Comparison of ENCODE assay signal across 16 cellular contexts in genomic region chr12:120079352-120080042, GRCh38. TPM values are rescaled to one million over a fixed set of nuclear protein-coding genes. Genes with fewer than 3 reads are reported as not detected.
A peak's percentile ranks its signal among the peaks of the same experiment; 100 is the strongest.
DNase-seq lines count a peak whose midpoint lies in the region; ATAC-seq, FAIRE-seq and TF ChIP-seq lines count a peak whose summit lies in the region.
"Had no signal": no experiment of that assay in that cellular context is flagged by ENCODE, and none has a peak within 500 bp of the region (broad histone marks: within the 10 kb centered on the region; RNA-seq: fewer than 3 reads in every experiment).

No MANE protein-coding gene starts in this region.

- H4K20me1 ChIP-seq in mammary epithelial cell (ENCODE audit: insufficient read depth, low read length): no peaks in the 10 kb centered on the region

- H3K9me3 ChIP-seq in KOPT-K1 (ENCODE audit: insufficient read depth, low read length, poor library complexity, severe bottlenecking): no peaks in the 10 kb centered on the region
- H3K9me3 ChIP-seq in mammary epithelial cell (replicated peaks; ENCODE audit: insufficient read depth, low read length): no peaks in the 10 kb centered on the region
- H3K9me3 ChIP-seq in pancreas: no peaks in the 10 kb centered on the region

- in situ Hi-C loops in mammary epithelial cell (cut with MboI; ENCODE audit: low sequenced_read_pairs in 2 of 2): no loop called here

- peak; percentile 52 for DNase-seq in SIG-M5 treated with dmso at 0.1 percent for 504 hours (lab: John Stamatoyannopoulos, UW; ENCODE audit: unreplicated experiment)
- no peak for DNase-seq in SIG-M5 (lab: John Stamatoyannopoulos, UW)
- peak; percentile 65 for DNase-seq in mammary epithelial cell
- DNase-seq in pancreas: peak in 2 of 6 donors; percentile 9 to 42
- no peak for DNase-seq in DMS79 (lab: John Stamatoyannopoulos, UW)
- no peak for DNase-seq in dermis blood vessel endothelial cell
- DNase-seq: 8988T; activated gamma-delta T cell treated with Interleukin-2 at 50 U/mL for 16 hours; NCI-H1694 treated with DMSO at 0.1 percent for 48 hours; nucleus accumbens; stimulated activated CD4-positive, alpha-beta T cell treated with anti-CD3 and anti-CD28 coated beads, Interleukin-1b, Interleukin-23, amount 100 ng/mL, for 48 hours; stimulated activated naive CD8-positive, alpha-beta T cell treated with anti-CD3 and anti-CD28 coated beads, Interleukin-15, Interleukin-2, amounts not matched to agents 100 U/mL and 50 U/mL, for 24 hours had no signal

- no TSS peak for BruUV-seq in mammary epithelial cell (replicated peaks; lab: Mats Ljungman, UMichigan)

- H3K27me3 ChIP-seq in mammary epithelial cell (ENCODE audit: insufficient read depth, low read length) (no peaks in the 10 kb centered on the region), pancreas (no peaks in the 10 kb centered on the region)

- TF ChIP-seq CTCF in mammary epithelial cell (conservative IDR thresholded peaks at IDR 0.05 in 1 of 2, IDR thresholded peaks at IDR 0.05 in 1 of 2; ENCODE audit: extremely low read depth in 1 of 2, insufficient read depth in 1 of 2, low read depth in 1 of 2, low read length in 2 of 2): no peak
- no peak for TF ChIP-seq CTCF in pancreas (IDR thresholded peaks at IDR 0.05)

- no peak overlapping the region for H3K9ac ChIP-seq in mammary epithelial cell (ENCODE audit: insufficient read depth, low read length)

- H3K4me2 ChIP-seq in mammary epithelial cell (ENCODE audit: insufficient read depth, low read depth, low read length): no peak overlapping the region

- H3K36me3 ChIP-seq in KOPT-K1 (ENCODE audit: insufficient read depth, low read length) (no peaks in the 10 kb centered on the region), mammary epithelial cell (ENCODE audit: insufficient read depth, low read length) (no peaks in the 10 kb centered on the region), pancreas (no peaks in the 10 kb centered on the region)

- intact Hi-C loops in mammary epithelial cell (cut with micrococcal nuclease) (no loop called here), pancreas (cut with DNase I) (no loop called here)

- H3K27ac ChIP-seq in KOPT-K1 (ENCODE audit: low read depth, low read length, poor library complexity, severe bottlenecking) (peak overlapping the region; percentile 71), mammary epithelial cell (ENCODE audit: insufficient read depth, low read depth, low read length) (peak overlapping the region; percentile 23), pancreas (no peak overlapping the region)

- H3K79me2 ChIP-seq in mammary epithelial cell (ENCODE audit: insufficient read depth, low read length): no peaks in the 10 kb centered on the region

- CTCF ChIA-PET in mammary epithelial cell (lab: Charles Lee; ENCODE audit: low non-redundant PET): no interaction called here

- H2AFZ ChIP-seq in mammary epithelial cell (ENCODE audit: low read depth, low read length): no peak overlapping the region

- dilution Hi-C loops in mammary epithelial cell (cut with HindIII; ENCODE audit: low sequenced_read_pairs): no loop called here

- peaks cover 12% of the 10 kb centered on the region for H3K4me1 ChIP-seq in mammary epithelial cell (ENCODE audit: insufficient read depth, low read length)
- H3K4me1 ChIP-seq in pancreas: no peaks in the 10 kb centered on the region

- peak in 3 of 4 donors; percentile 46 to 70 (median 60) for ATAC-seq in pancreas
- ATAC-seq in HG03460 (IDR thresholded peaks at IDR 0.05; ENCODE audit: unreplicated experiment): no peak
- ATAC-seq: left lobe of liver; stimulated activated naive CD8-positive, alpha-beta T cell treated with anti-CD3 and anti-CD28 coated beads, Interleukin-15, Interleukin-2, amounts not matched to agents 100 U/mL and 50 U/mL, for 24 hours had no signal

- WGBS in mammary epithelial cell (ENCODE audit: low coverage, missing lambda C conversion rate): 60% methylated on average over 7 of the region's 7 CpGs
- WGBS in pancreas, 2 donors: 49 to 58% methylated on average over 7 of the region's 7 CpGs

- no peak overlapping the region for H3K4me3 ChIP-seq in mammary epithelial cell (replicated peaks in 1 of 3; ENCODE audit: insufficient read depth in 1 of 3, low read depth in 2 of 3, low read length in 3 of 3)
- no peak overlapping the region for H3K4me3 ChIP-seq in pancreas

- no peak for FAIRE-seq in pancreas (lab: Jason Lieb, UNC)
- FAIRE-seq: colon had no signal

RNA-seq across cellular contexts. Expression of gene RAB35, which starts 37.1 kb away (rescaled TPM):
- total RNA-seq in mammary epithelial cell: 10 to 100 TPM; 19.3 to 60.4 TPM
- 39.4 TPM for polyA plus RNA-seq in mammary epithelial cell
- 70.6 TPM for polyA minus RNA-seq in mammary epithelial cell
- 10 to 100 TPM; 10.7 to 23.0 (median 15.0) TPM for total RNA-seq in pancreas
- polyA plus RNA-seq in pancreas: 10 to 100 TPM; 13.6 to 13.9 TPM
- total RNA-seq in dermis blood vessel endothelial cell: 42.0 and 51.6 TPM in 2 replicates

Comparison
In these comparisons a context has a peak if more than half of its experiments do, and no peak if none do; other contexts are left out.
1. DNase-seq: peak in SIG-M5 treated with dmso at 0.1 percent for 504 hours (single experiment) and mammary epithelial cell (single experiment); none in SIG-M5 (single experiment), DMS79 (single experiment) and dermis blood vessel endothelial cell (single experiment).
2. H3K27ac ChIP-seq: peak in KOPT-K1 (single experiment) and mammary epithelial cell (single experiment); none in pancreas (0 of 4).